8 cellular contexts compared by ENCODE assay signal in genomic region chr7:44573464-44574285, GRCh38. TPM values are rescaled to one million over a fixed set of nuclear protein-coding genes. Genes with fewer than 3 reads are reported as not detected.
DNase-seq lines count a peak whose midpoint lies in the region; ATAC-seq and TF ChIP-seq lines count a peak whose summit lies in the region.

TSS of gene DDX56 (minus strand) at chr7:44573908. CDS start at chr7:44573895, 13 bp downstream.

- CTCF ChIA-PET in AG04450 (lab: Charles Lee) (interaction anchor here (0.8 to 1.4 kb wide), 4 partner anchors 8 to 273 kb away, joined by 3 read pairs; no protein-coding TSS in a partner anchor), WTC11 (lab: Charles Lee) (interaction anchor here (1.0 to 2.0 kb wide), 5 partner anchors 8 to 283 kb away, joined by 3 to 22 read pairs (median 7); no protein-coding TSS in a partner anchor)

- H3K4me3 Mint-ChIP-seq in WTC11 = peak within 1 kb of the TSS; percentile 89

- peaks cover 16 to 45% (median 34%) of the 10 kb centered on the region in 6 donors for H3K4me1 ChIP-seq in spleen

- 0% methylated on average over 45 to 74 of the region's 74 CpGs for WGBS in spleen, 5 donors

- TF ChIP-seq POLR2A in spleen (IDR thresholded peaks at IDR 0.05) = peak; percentile 21 to 93 (median 44)

- DNase-seq in AG04450 (ENCODE audit: low read depth, low spot score) = peak; percentile 83
- DNase-seq in NCI-H226 = peak; percentile 99
- peak; percentile 91 for DNase-seq in WTC11 (ENCODE audit: low spot score)
- peak; percentile 94 to 95 for DNase-seq in cardiac fibroblast (ENCODE audit: low read depth in 2 of 2)
- peak; percentile 99 for DNase-seq in inferior parietal cortex (ENCODE audit: extremely low spot score)
- DNase-seq in spleen = peak; percentile 98

- H3K27ac Mint-ChIP-seq in WTC11 = peak within 1 kb of the TSS; percentile 99

- H3K27me3 ChIP-seq in AG04450 (ENCODE audit: control insufficient read depth, insufficient read depth, low read length) (no peaks in the 10 kb centered on the region), spleen (replicated peaks in 1 of 7) (no peaks in the 10 kb centered on the region)

- H3K9me3 ChIP-seq in AG04450 (ENCODE audit: control insufficient read depth, insufficient read depth, low read length) (peaks cover 4% of the 10 kb centered on the region; the same call in 1 of the 2 replicates), spleen (no peaks in the 10 kb centered on the region)

- intact Hi-C loops in spleen (cut with DNase I; ENCODE audit: low total_unique reads) = no loop called here

- peak; percentile 94 for ATAC-seq in GM18909 (IDR thresholded peaks at IDR 0.05; ENCODE audit: poor library complexity, unreplicated experiment)
- peak; percentile 97 for ATAC-seq in HG03175 (IDR thresholded peaks at IDR 0.05; ENCODE audit: unreplicated experiment)
- ATAC-seq in WTC11 = peak; percentile 97

- TF ChIP-seq CTCF in AG04450 (IDR thresholded peaks at IDR 0.05; ENCODE audit: low read depth, low read length) (no peak), WTC11 (IDR thresholded peaks at IDR 0.05) (no peak), cardiac fibroblast (IDR thresholded peaks at IDR 0.05; ENCODE audit: low read depth, low read length) (no peak), spleen (IDR thresholded peaks at IDR 0.05 in 8 of 11, conservative IDR thresholded peaks at IDR 0.05 in 3 of 11) (peak in 2 of 11 experiments; percentile 6 to 37)

- no peaks in the 10 kb centered on the region for H3K27me3 Mint-ChIP-seq in WTC11 (ENCODE audit: low read depth)

- peaks cover 63% of the 10 kb centered on the region for H3K36me3 Mint-ChIP-seq in WTC11

- H3K4me3 ChIP-seq in AG04450 (ENCODE audit: low read depth, low read length) (peak within 1 kb of the TSS; percentile 98), cardiac fibroblast (replicated peaks in 1 of 2; ENCODE audit: low read depth in 2 of 2, low read length in 2 of 2) (peak within 1 kb of the TSS; percentile 87 to 96), spleen (peak within 1 kb of the TSS; percentile 70 to 100 (median 92))

- peaks cover 17 to 81% (median 62%) of the 10 kb centered on the region in 6 donors for H3K36me3 ChIP-seq in spleen

- H3K27ac ChIP-seq in AG04450 (ENCODE audit: low read depth, low read length) (peak within 1 kb of the TSS; percentile 52), spleen (peak within 1 kb of the TSS; percentile 82 to 97 (median 90))

- H3K4me1 Mint-ChIP-seq in WTC11 = peaks cover 23% of the 10 kb centered on the region

- POLR2A ChIA-PET in AG04450 (lab: Yijun Ruan, JAX) = interaction anchor here (0.5 to 2.3 kb wide), 13 partner anchors 9 to 672 kb away, joined by 3 to 11 read pairs (median 4); partner anchors contain the start of genes H2AZ2, NUDCD3, OGDH and TMED4
- POLR2A ChIA-PET in WTC11 (lab: Charles Lee) = interaction anchor here (0.7 to 1.5 kb wide), 6 partner anchors 8 to 312 kb away, joined by 3 to 7 read pairs (median 4); partner anchors contain the start of genes OGDH, PURB and TMED4

- H3K9me3 Mint-ChIP-seq in WTC11 = no peaks in the 10 kb centered on the region

TF ChIP-seq in WTC11, 78 proteins besides CTCF, POLR2A, EP300 and RAD21 (continues in another document):
- TF ChIP-seq TEAD4 (CRISPR knock-in tag; IDR thresholded peaks at IDR 0.05) = no peak; the same call in 1 of the 2 replicates
- TF ChIP-seq, protein P1, sequence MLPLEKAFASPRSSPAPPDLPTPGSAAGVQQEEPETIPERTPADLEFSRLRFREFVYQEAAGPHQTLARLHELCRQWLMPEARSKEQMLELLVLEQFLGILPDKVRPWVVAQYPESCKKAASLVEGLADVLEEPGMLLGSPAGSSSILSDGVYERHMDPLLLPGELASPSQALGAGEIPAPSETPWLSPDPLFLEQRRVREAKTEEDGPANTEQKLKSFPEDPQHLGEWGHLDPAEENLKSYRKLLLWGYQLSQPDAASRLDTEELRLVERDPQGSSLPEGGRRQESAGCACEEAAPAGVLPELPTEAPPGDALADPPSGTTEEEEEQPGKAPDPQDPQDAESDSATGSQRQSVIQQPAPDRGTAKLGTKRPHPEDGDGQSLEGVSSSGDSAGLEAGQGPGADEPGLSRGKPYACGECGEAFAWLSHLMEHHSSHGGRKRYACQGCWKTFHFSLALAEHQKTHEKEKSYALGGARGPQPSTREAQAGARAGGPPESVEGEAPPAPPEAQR (CRISPR knock-in tag; IDR thresholded peaks at IDR 0.05) = no peak
- TF ChIP-seq ZNF317 (CRISPR knock-in tag; IDR thresholded peaks at IDR 0.05; ENCODE audit: borderline replicate concordance, low read depth) = no peak
- no peak for TF ChIP-seq OVOL2 (CRISPR knock-in tag; IDR thresholded peaks at IDR 0.05; ENCODE audit: borderline replicate concordance)
- no peak; the same call in 1 of the 2 replicates for TF ChIP-seq SMAD4 (CRISPR knock-in tag; IDR thresholded peaks at IDR 0.05)
- TF ChIP-seq, protein P2, sequence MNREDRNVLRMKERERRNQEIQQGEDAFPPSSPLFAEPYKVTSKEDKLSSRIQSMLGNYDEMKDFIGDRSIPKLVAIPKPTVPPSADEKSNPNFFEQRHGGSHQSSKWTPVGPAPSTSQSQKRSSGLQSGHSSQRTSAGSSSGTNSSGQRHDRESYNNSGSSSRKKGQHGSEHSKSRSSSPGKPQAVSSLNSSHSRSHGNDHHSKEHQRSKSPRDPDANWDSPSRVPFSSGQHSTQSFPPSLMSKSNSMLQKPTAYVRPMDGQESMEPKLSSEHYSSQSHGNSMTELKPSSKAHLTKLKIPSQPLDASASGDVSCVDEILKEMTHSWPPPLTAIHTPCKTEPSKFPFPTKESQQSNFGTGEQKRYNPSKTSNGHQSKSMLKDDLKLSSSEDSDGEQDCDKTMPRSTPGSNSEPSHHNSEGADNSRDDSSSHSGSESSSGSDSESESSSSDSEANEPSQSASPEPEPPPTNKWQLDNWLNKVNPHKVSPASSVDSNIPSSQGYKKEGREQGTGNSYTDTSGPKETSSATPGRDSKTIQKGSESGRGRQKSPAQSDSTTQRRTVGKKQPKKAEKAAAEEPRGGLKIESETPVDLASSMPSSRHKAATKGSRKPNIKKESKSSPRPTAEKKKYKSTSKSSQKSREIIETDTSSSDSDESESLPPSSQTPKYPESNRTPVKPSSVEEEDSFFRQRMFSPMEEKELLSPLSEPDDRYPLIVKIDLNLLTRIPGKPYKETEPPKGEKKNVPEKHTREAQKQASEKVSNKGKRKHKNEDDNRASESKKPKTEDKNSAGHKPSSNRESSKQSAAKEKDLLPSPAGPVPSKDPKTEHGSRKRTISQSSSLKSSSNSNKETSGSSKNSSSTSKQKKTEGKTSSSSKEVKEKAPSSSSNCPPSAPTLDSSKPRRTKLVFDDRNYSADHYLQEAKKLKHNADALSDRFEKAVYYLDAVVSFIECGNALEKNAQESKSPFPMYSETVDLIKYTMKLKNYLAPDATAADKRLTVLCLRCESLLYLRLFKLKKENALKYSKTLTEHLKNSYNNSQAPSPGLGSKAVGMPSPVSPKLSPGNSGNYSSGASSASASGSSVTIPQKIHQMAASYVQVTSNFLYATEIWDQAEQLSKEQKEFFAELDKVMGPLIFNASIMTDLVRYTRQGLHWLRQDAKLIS (CRISPR knock-in tag; IDR thresholded peaks at IDR 0.05; ENCODE audit: borderline replicate concordance) = no peak
- no peak for TF ChIP-seq RORB (CRISPR knock-in tag; IDR thresholded peaks at IDR 0.05)
- TF ChIP-seq ZNF512 (CRISPR knock-in tag; IDR thresholded peaks at IDR 0.05; ENCODE audit: borderline replicate concordance) = no peak
- peak; percentile 90; the same call in 1 of the 2 replicates for TF ChIP-seq FOXK1 (CRISPR knock-in tag; IDR thresholded peaks at IDR 0.05)
- no peak; the same call in 1 of the 2 replicates for TF ChIP-seq NR2C2 (CRISPR knock-in tag; IDR thresholded peaks at IDR 0.05)
- TF ChIP-seq ZNF138 (CRISPR knock-in tag; conservative IDR thresholded peaks at IDR 0.05) = no peak
- TF ChIP-seq, protein P3, sequence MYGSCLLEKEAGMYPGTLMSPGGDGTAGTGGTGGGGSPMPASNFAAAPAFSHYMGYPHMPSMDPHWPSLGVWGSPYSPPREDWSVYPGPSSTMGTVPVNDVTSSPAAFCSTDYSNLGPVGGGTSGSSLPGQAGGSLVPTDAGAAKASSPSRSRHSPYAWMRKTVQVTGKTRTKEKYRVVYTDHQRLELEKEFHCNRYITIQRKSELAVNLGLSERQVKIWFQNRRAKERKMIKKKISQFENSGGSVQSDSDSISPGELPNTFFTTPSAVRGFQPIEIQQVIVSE (CRISPR knock-in tag; IDR thresholded peaks at IDR 0.05; ENCODE audit: borderline replicate concordance) = no peak
- no peak for TF ChIP-seq FOXJ3 (CRISPR knock-in tag; IDR thresholded peaks at IDR 0.05; ENCODE audit: borderline replicate concordance)
- peak; percentile 85 for TF ChIP-seq MYBL2 (CRISPR knock-in tag; IDR thresholded peaks at IDR 0.05)
- TF ChIP-seq JAZF1 (CRISPR knock-in tag; IDR thresholded peaks at IDR 0.05) = no peak
- peak; percentile 83 for TF ChIP-seq GABPB1 (CRISPR knock-in tag; IDR thresholded peaks at IDR 0.05)
- no peak for TF ChIP-seq ELF4 (CRISPR knock-in tag; IDR thresholded peaks at IDR 0.05; ENCODE audit: low read depth)
- TF ChIP-seq ZBTB21 (CRISPR knock-in tag; IDR thresholded peaks at IDR 0.05; ENCODE audit: borderline replicate concordance) = no peak
- no peak for TF ChIP-seq PRRX2 (CRISPR knock-in tag; IDR thresholded peaks at IDR 0.05)
- peak; percentile 72; the same call in 1 of the 2 replicates for TF ChIP-seq ESRRA (CRISPR knock-in tag; IDR thresholded peaks at IDR 0.05; ENCODE audit: borderline replicate concordance)
- peak; percentile 74; the same call in 1 of the 2 replicates for TF ChIP-seq NFE2L1 (CRISPR knock-in tag; IDR thresholded peaks at IDR 0.05)

RNA-seq across cellular contexts. Expression of gene DDX56, which starts in this region (rescaled TPM):
- polyA plus RNA-seq in AG04450 (2011; rRNA removed) = 45.9 and 52.6 TPM in 2 replicates
- 46.6 and 62.9 TPM in 2 replicates for polyA minus RNA-seq in AG04450 (2011; rRNA and poly(A)+ RNA removed)
- total RNA-seq in WTC11 (2021) = 69.4 to 83.1 TPM (median 74.5 TPM) in 3 replicates
- total RNA-seq in spleen = 10 to 100 TPM; 56.1 to 78.9 (median 60.9) TPM
- polyA plus RNA-seq in spleen = 100 to 1,000 TPM in 2 of 3 donors, 10 to 100 TPM in 1; 70.0 to 130 (median 105) TPM

Comparison
In these comparisons a context has a peak if more than half of its experiments do, and no peak if none do; other contexts are left out.
1. Peak in every context shown above with its lines: DNase-seq, ATAC-seq, H3K4me3 ChIP-seq and H3K27ac ChIP-seq.